Comparison of ENCODE assay signal across 1 cellular context in the genomic region with DNA sequence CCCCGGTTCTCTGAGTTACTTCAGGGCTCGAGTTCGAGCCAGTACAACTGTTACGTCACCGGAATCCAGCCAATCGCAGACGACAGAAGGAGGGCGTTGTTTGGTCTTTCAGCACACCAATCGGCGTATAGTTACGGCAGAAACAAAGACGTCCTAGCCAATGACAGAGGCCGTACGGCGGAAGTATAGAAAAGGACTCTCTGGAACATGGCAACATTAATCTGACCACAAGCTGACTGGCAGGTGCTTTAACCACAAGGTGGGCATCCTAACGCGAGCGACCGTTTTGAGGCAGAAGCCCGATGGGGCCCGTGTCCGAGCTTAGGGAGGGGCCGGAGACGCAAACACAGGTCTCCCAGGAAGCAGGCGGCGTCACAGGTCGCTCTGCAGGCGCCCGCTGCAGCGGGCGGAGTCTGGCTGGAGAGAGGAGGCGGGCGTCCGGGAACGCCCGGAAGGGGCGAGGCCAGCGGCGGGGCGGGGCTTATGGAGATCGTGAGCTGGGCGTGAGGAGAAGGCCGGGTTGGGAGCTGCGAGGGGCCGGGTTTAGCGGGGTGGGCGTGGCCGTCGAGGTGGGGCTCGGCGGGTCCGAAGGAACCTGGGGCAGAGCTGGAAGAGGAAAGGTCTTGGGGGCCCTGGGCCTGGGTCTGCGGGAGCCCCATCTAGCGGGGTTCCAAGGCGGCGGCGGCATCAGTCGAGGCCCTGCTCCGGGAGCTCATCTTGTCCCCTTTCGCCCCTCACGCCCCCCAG.
TF ChIP-seq lines count a peak whose summit lies in the region.

TSS of gene MOSPD3 (plus strand) at position 558 of the 747 bp plus-strand sequence. CDS start 252 bp downstream, outside the sequence.

TF ChIP-seq in neural cell, 6 proteins besides CTCF, POLR2A, EP300 and RAD21 (continued from another document):
- TF ChIP-seq REST (IDR thresholded peaks at IDR 0.05; ENCODE audit: borderline replicate concordance) (peak; percentile 42), POLR2AphosphoS5 (IDR thresholded peaks at IDR 0.05) (peak; percentile 67), MXI1 (conservative IDR thresholded peaks at IDR 0.05; ENCODE audit: poor library complexity, severe bottlenecking) (peak; percentile 76)
